8 cellular contexts compared by ENCODE assay signal in the genomic region with DNA sequence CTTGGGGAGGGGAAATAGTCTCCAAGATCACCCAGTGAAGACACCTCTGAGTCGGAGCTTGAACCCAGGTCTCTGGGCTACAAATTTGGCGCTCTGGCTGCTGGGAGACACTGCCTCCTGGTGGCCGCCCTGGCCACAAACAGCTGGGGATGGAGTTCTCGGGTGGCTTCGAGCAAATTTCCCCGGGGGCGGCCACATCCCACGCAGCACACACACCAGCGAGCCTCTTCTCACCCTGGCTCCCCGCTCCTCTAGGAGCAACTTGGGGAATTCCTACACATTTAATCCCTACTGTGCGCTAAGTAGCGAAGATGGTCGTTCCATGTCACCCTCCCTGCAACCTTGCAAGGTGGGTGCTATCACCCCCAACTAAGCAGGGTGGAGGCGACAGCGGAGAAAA.
DNase-seq lines count a peak whose midpoint lies in the region; ATAC-seq, FAIRE-seq and TF ChIP-seq lines count a peak whose summit lies in the region.

No MANE protein-coding gene starts in this region.

- peaks cover 18% of the 10 kb centered on the region for H3K27me3 Mint-ChIP-seq in activated T-helper 1 cell treated with anti-CD3 and anti-CD28 coated beads, Interleukin-12 subunit alpha, Interleukin-12 subunit beta, Interleukin-2, Interleukin-4 antibody, amounts not matched to agents 30 ng/mL and 10 ng/mL and 1 ng/mL, durations not matched to agents 14 hours and 24 hours and 36 hours (ENCODE audit: insufficient read depth)

- no peaks in the 10 kb centered on the region for H3K9me3 Mint-ChIP-seq in activated T-helper 1 cell treated with anti-CD3 and anti-CD28 coated beads, Interleukin-12 subunit alpha, Interleukin-12 subunit beta, Interleukin-2, Interleukin-4 antibody, amounts not matched to agents 30 ng/mL and 10 ng/mL and 1 ng/mL, durations not matched to agents 14 hours and 24 hours and 36 hours

- no peaks in the 10 kb centered on the region for H3K4me1 Mint-ChIP-seq in activated T-helper 1 cell treated with anti-CD3 and anti-CD28 coated beads, Interleukin-12 subunit alpha, Interleukin-12 subunit beta, Interleukin-2, Interleukin-4 antibody, amounts not matched to agents 30 ng/mL and 10 ng/mL and 1 ng/mL, durations not matched to agents 14 hours and 24 hours and 36 hours (ENCODE audit: low read depth)

- H3K36me3 ChIP-seq in right lobe of liver, result no peaks in the 10 kb centered on the region

- H3K4me3 Mint-ChIP-seq in activated T-helper 1 cell treated with anti-CD3 and anti-CD28 coated beads, Interleukin-12 subunit alpha, Interleukin-12 subunit beta, Interleukin-2, Interleukin-4 antibody, amounts not matched to agents 30 ng/mL and 10 ng/mL and 1 ng/mL, durations not matched to agents 14 hours and 24 hours and 36 hours, result no peak overlapping the region

- H3K27ac ChIP-seq in right lobe of liver, result no peak overlapping the region

- no peak overlapping the region for H3K27ac Mint-ChIP-seq in activated T-helper 1 cell treated with anti-CD3 and anti-CD28 coated beads, Interleukin-12 subunit alpha, Interleukin-12 subunit beta, Interleukin-2, Interleukin-4 antibody, amounts not matched to agents 30 ng/mL and 10 ng/mL and 1 ng/mL, durations not matched to agents 14 hours and 24 hours and 36 hours

- ATAC-seq in right lobe of liver (no peak), GM18870 (IDR thresholded peaks at IDR 0.05; ENCODE audit: unreplicated experiment) (no peak), GM18520 (IDR thresholded peaks at IDR 0.05; ENCODE audit: unreplicated experiment) (no peak), GM18907 (IDR thresholded peaks at IDR 0.05; ENCODE audit: unreplicated experiment) (no peak)

- WGBS in right lobe of liver (ENCODE audit: insufficient coverage, low coverage, low lambda C conversion rate, missing lambda C conversion rate), result 52% methylated on average over 12 of the region's 15 CpGs

- TF ChIP-seq CTCF in AG09309 (IDR thresholded peaks at IDR 0.05; ENCODE audit: control insufficient read depth, insufficient read depth, low read depth, low read length, missing control alignments) (peak; percentile 49), right lobe of liver (IDR thresholded peaks at IDR 0.05) (peak; percentile 26 to 49 (median 34))

- DNase-seq in AG09309 (ENCODE audit: low read depth), result no peak
- peak; percentile 39 for DNase-seq in HuH-7 (ENCODE audit: low spot score)
- DNase-seq in activated T-helper 1 cell treated with anti-CD3 and anti-CD28 coated beads, Interleukin-12 subunit alpha, Interleukin-12 subunit beta, Interleukin-2, Interleukin-4 antibody, amounts not matched to agents 30 ng/mL and 10 ng/mL and 1 ng/mL, durations not matched to agents 14 hours and 24 hours and 36 hours (ENCODE audit: low spot score), result peak; percentile 12
- DNase-seq in right lobe of liver, result no peak
- DNase-seq in urothelium cell line (ENCODE audit: low spot score), result no peak

- H3K9me3 ChIP-seq in right lobe of liver, result no peaks in the 10 kb centered on the region

- intact Hi-C loops in activated T-helper 1 cell treated with anti-CD3 and anti-CD28 coated beads, Interleukin-12 subunit alpha, Interleukin-12 subunit beta, Interleukin-2, Interleukin-4 antibody, amounts not matched to agents 30 ng/mL and 10 ng/mL and 1 ng/mL, durations not matched to agents 14 hours and 24 hours and 36 hours (cut with micrococcal nuclease), result loop anchor here (2.0 kb wide), 1 partner anchor 129 kb away; no protein-coding TSS in a partner anchor
- intact Hi-C loops in right lobe of liver (cut with DNase I), result loop anchor here in 1 of 2 donors (10.0 kb wide), 2 partner anchors 119 to 209 kb away; no protein-coding TSS in a partner anchor

- H3K4me3 ChIP-seq in AG09309 (ENCODE audit: control insufficient read depth, low read depth, low read length), result no peak overlapping the region
- H3K4me3 ChIP-seq in right lobe of liver, result no peak overlapping the region

- no peaks in the 10 kb centered on the region for H3K27me3 ChIP-seq in right lobe of liver

- no peaks in the 10 kb centered on the region for H3K36me3 Mint-ChIP-seq in activated T-helper 1 cell treated with anti-CD3 and anti-CD28 coated beads, Interleukin-12 subunit alpha, Interleukin-12 subunit beta, Interleukin-2, Interleukin-4 antibody, amounts not matched to agents 30 ng/mL and 10 ng/mL and 1 ng/mL, durations not matched to agents 14 hours and 24 hours and 36 hours (ENCODE audit: low read depth)

- H3K4me1 ChIP-seq in right lobe of liver, result peaks cover 0 to 12% (median 3%) of the 10 kb centered on the region in 4 donors

- no peak for FAIRE-seq in urothelium cell line (lab: Jason Lieb, UNC)

- TF ChIP-seq POLR2A in right lobe of liver (IDR thresholded peaks at IDR 0.05), result no peak

Comparison
In these comparisons a context has a peak if more than half of its experiments do, and no peak if none do; other contexts are left out.
1. DNase-seq: peak in HuH-7 (single experiment) and activated T-helper 1 cell treated with anti-CD3 and anti-CD28 coated beads, Interleukin-12 subunit alpha, Interleukin-12 subunit beta, Interleukin-2, Interleukin-4 antibody, amounts not matched to agents 30 ng/mL and 10 ng/mL and 1 ng/mL, durations not matched to agents 14 hours and 24 hours and 36 hours (single experiment); none in AG09309 (single experiment), right lobe of liver (0 of 3) and urothelium cell line (single experiment).